Comparison of ENCODE assay signal across 21 cellular contexts in genomic region chr5:93285461-93285860, GRCh38.
DNase-seq lines count a peak whose midpoint lies in the region; ATAC-seq, FAIRE-seq and TF ChIP-seq lines count a peak whose summit lies in the region.
"Had no signal": no experiment of that assay in that cellular context is flagged by ENCODE, and none has a peak within 500 bp of the region (broad histone marks: within the 10 kb centered on the region; RNA-seq: fewer than 3 reads in every experiment).

No MANE protein-coding gene starts in this region.

- H3K9ac ChIP-seq in HepG2 (ENCODE audit: insufficient read depth, low read depth, low read length), result no peak overlapping the region
- H3K9ac ChIP-seq: BLaER1 had no signal

- H3K9me3 ChIP-seq in HepG2 (ENCODE audit: low read length) (0 out of 2 replicates have a peak, but pooled peaks cover 4% of the 10 kb centered on the region), right lobe of liver (no peaks in the 10 kb centered on the region), Panc1 (ENCODE audit: control insufficient read depth, insufficient read depth, low read depth, low read length) (peaks cover 14% of the 10 kb centered on the region)

- in situ Hi-C loops in HepG2 (cut with HindIII; ENCODE audit: extremely low pct_ligation_motif_present, low pct_unique_long_range_greater_than_20kb) (no loop called here), Panc1 (cut with HindIII; ENCODE audit: low pct_unique_long_range_greater_than_20kb, low sequenced_read_pairs) (no loop called here)

- DNase-seq in HepG2 (ENCODE audit: low spot score) (no peak), right lobe of liver (no peak), Panc1 (ENCODE audit: low read depth, low spot score) (no peak), fibroblast of the aortic adventitia (ENCODE audit: low read depth) (peak; percentile 37), DMS79 treated with DMSO at 0.1 percent for 48 hours (lab: John Stamatoyannopoulos, UW) (no peak), superior temporal gyrus (ENCODE audit: extremely low spot score) (no peak), SHP77 (lab: John Stamatoyannopoulos, UW) (no peak)
- DNase-seq: 8988T; CD4-positive, CD25-positive, alpha-beta regulatory T cell; DMS153; KG1; NCI-H1048; NCI-H1417; NCI-H1694; NCI-H2081; NCI-H2227 treated with DMSO at 0.1 percent for 48 hours; NCI-H526 treated with DMSO at 0.1 percent for 48 hours; SIG-M5 had no signal

- WGBS in HepG2 (ENCODE audit: low lambda C conversion rate), result 56% methylated on average over 1 of the region's 1 CpG
- WGBS in right lobe of liver (ENCODE audit: insufficient coverage, low coverage, low lambda C conversion rate, missing lambda C conversion rate), result 67% methylated on average over 1 of the region's 1 CpG

- H3K4me1 ChIP-seq in HepG2 (ENCODE audit: insufficient read depth, low read length), result no peaks in the 10 kb centered on the region
- H3K4me1 ChIP-seq in right lobe of liver, result no peaks in the 10 kb centered on the region
- H3K4me1 ChIP-seq in Panc1 (ENCODE audit: control insufficient read depth, insufficient read depth, low read length), result peaks cover 2% of the 10 kb centered on the region
- H3K4me1 ChIP-seq: BLaER1 had no signal

- no peak overlapping the region for H3K4me3 ChIP-seq in HepG2 (replicated peaks in 1 of 3; ENCODE audit: insufficient read depth in 1 of 3, low read depth in 2 of 3, low read length in 3 of 3)
- no peak overlapping the region for H3K4me3 ChIP-seq in right lobe of liver
- no peak overlapping the region for H3K4me3 ChIP-seq in Panc1 (ENCODE audit: low read depth in 2 of 2, low read length in 2 of 2)
- no peak overlapping the region for H3K4me3 ChIP-seq in fibroblast of the aortic adventitia (ENCODE audit: low read depth, low read length)
- H3K4me3 ChIP-seq: BLaER1, SK-N-MC had no signal

- no peak for TF ChIP-seq RAD21 in HepG2 (CRISPR knock-in tag; IDR thresholded peaks at IDR 0.05)

- TF ChIP-seq EP300 in HepG2 (IDR thresholded peaks at IDR 0.05; ENCODE audit: low read depth in 2 of 2, low read length in 2 of 2) (no peak), HepG2 (CRISPR knock-in tag; IDR thresholded peaks at IDR 0.05; ENCODE audit: borderline replicate concordance) (no peak)

- no peak overlapping the region for H3K27ac ChIP-seq in HepG2 (ENCODE audit: extremely low read length, insufficient read depth, low read length)
- H3K27ac ChIP-seq in right lobe of liver, result no peak overlapping the region
- peak overlapping the region; percentile 49; the same call in 1 of the 2 replicates for H3K27ac ChIP-seq in Panc1 (ENCODE audit: low read length)
- H3K27ac ChIP-seq: BLaER1, SK-N-MC had no signal

- CTCF ChIA-PET in HepG2 (lab: Yijun Ruan, JAX; ENCODE audit: low intra/inter-chr PET ratio, low total read pairs), result no interaction called here
- CTCF ChIA-PET in Panc1 (lab: Charles Lee), result no interaction called here

- BruUV-seq in HepG2 (replicated peaks; lab: Mats Ljungman, UMichigan) (no TSS peak), Panc1 (replicated peaks; lab: Mats Ljungman, UMichigan) (no TSS peak)

- H3K27me3 ChIP-seq in HepG2 (ENCODE audit: control insufficient read depth in 1 of 2, insufficient read depth in 2 of 2, low read length in 2 of 2) (peaks cover 0 to 7% of the 10 kb centered on the region in 2 experiments; a peak in 1 of 5 replicates), right lobe of liver (no peaks in the 10 kb centered on the region), Panc1 (ENCODE audit: control insufficient read depth, insufficient read depth, low read length) (no peaks in the 10 kb centered on the region)
- H3K27me3 ChIP-seq: BLaER1 had no signal

- no peak for FAIRE-seq in HepG2 (lab: Jason Lieb, UNC)
- FAIRE-seq: G401.6 had no signal

- ATAC-seq in HepG2 (no peak), right lobe of liver (no peak), Panc1 (no peak)

- no peak overlapping the region for H3K4me2 ChIP-seq in HepG2 (ENCODE audit: low read depth, low read length)
- H3K4me2 ChIP-seq: BLaER1 had no signal

- H2AFZ ChIP-seq in HepG2 (ENCODE audit: low read length), result no peak overlapping the region

- POLR2A ChIA-PET in HepG2 (lab: Yijun Ruan, JAX) (no interaction called here), Panc1 (lab: Charles Lee) (interaction anchor here (0.6 kb wide), 1 partner anchor 857 kb away, joined by 7 read pairs; no protein-coding TSS in a partner anchor)

- H3K36me3 ChIP-seq in HepG2 (replicated peaks in 1 of 2; ENCODE audit: control insufficient read depth in 1 of 2, insufficient read depth in 2 of 2, low read length in 2 of 2) (no peaks in the 10 kb centered on the region), right lobe of liver (no peaks in the 10 kb centered on the region), Panc1 (ENCODE audit: control insufficient read depth, insufficient read depth, low read length) (no peaks in the 10 kb centered on the region)
- H3K36me3 ChIP-seq: BLaER1 had no signal

- H3K79me2 ChIP-seq in HepG2 (ENCODE audit: insufficient read depth, low read length), result no peaks in the 10 kb centered on the region

- H4K20me1 ChIP-seq in HepG2 (ENCODE audit: insufficient read depth, low read length), result no peaks in the 10 kb centered on the region
- H4K20me1 ChIP-seq: BLaER1 had no signal

- TF ChIP-seq CTCF in HepG2 (CRISPR knock-in tag; IDR thresholded peaks at IDR 0.05) (no peak), right lobe of liver (IDR thresholded peaks at IDR 0.05) (no peak), Panc1 (IDR thresholded peaks at IDR 0.05) (no peak), fibroblast of the aortic adventitia (IDR thresholded peaks at IDR 0.05; ENCODE audit: insufficient read depth, low read length) (no peak)

- intact Hi-C loops in HepG2 (cut with micrococcal nuclease; ENCODE audit: unreplicated experiment), result no loop called here
- intact Hi-C loops in right lobe of liver (cut with DNase I), result no loop called here
- intact Hi-C loops in Panc1 (cut with micrococcal nuclease; ENCODE audit: unreplicated experiment), result no loop called here

- TF ChIP-seq POLR2A in HepG2 (IDR thresholded peaks at IDR 0.05; ENCODE audit: insufficient read depth in 1 of 2, low read depth in 2 of 2, low read length in 2 of 2), result no peak
- no peak for TF ChIP-seq POLR2A in right lobe of liver (IDR thresholded peaks at IDR 0.05)

TF ChIP-seq in HepG2, 621 proteins besides CTCF, POLR2A, EP300 and RAD21 (continues in another document):
- TF ChIP-seq, protein P1, sequence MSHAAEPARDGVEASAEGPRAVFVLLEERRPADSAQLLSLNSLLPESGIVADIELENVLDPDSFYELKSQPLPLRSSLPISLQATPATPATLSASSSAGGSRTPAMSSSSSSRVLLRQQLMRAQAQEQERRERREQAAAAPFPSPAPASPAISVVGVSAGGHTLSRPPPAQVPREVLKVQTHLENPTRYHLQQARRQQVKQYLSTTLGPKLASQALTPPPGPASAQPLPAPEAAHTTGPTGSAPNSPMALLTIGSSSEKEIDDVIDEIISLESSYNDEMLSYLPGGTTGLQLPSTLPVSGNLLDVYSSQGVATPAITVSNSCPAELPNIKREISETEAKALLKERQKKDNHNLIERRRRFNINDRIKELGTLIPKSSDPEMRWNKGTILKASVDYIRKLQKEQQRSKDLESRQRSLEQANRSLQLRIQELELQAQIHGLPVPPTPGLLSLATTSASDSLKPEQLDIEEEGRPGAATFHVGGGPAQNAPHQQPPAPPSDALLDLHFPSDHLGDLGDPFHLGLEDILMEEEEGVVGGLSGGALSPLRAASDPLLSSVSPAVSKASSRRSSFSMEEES (CRISPR knock-in tag; IDR thresholded peaks at IDR 0.05), result no peak
- TF ChIP-seq HNRNPL (IDR thresholded peaks at IDR 0.05; ENCODE audit: low read depth, low read length) (no peak), MAFK (conservative IDR thresholded peaks at IDR 0.05 in 1 of 2, IDR thresholded peaks at IDR 0.05 in 1 of 2; ENCODE audit: low read length in 2 of 2) (peak; percentile 80 to 85), POLR2AphosphoS2 (IDR thresholded peaks at IDR 0.05; ENCODE audit: low read depth, low read length) (no peak), NFE2 (CRISPR knock-in tag; IDR thresholded peaks at IDR 0.05) (0 out of 2 replicates have a peak, but pooled peaks have one; percentile 18), FOXP4 (CRISPR knock-in tag; IDR thresholded peaks at IDR 0.05) (no peak), ZNF12 (CRISPR knock-in tag; IDR thresholded peaks at IDR 0.05) (0 out of 2 replicates have a peak, but pooled peaks have one; percentile 32), NFE2L2 (IDR thresholded peaks at IDR 0.05; ENCODE audit: low read length) (peak; percentile 82), LCORL (IDR thresholded peaks at IDR 0.05) (no peak), LCORL (CRISPR knock-in tag; IDR thresholded peaks at IDR 0.05) (no peak), MZF1 (CRISPR knock-in tag; IDR thresholded peaks at IDR 0.05; ENCODE audit: borderline replicate concordance) (no peak)
- TF ChIP-seq, protein P2, sequence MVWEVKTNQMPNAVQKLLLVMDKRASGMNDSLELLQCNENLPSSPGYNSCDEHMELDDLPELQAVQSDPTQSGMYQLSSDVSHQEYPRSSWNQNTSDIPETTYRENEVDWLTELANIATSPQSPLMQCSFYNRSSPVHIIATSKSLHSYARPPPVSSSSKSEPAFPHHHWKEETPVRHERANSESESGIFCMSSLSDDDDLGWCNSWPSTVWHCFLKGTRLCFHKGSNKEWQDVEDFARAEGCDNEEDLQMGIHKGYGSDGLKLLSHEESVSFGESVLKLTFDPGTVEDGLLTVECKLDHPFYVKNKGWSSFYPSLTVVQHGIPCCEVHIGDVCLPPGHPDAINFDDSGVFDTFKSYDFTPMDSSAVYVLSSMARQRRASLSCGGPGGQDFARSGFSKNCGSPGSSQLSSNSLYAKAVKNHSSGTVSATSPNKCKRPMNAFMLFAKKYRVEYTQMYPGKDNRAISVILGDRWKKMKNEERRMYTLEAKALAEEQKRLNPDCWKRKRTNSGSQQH (CRISPR knock-in tag; IDR thresholded peaks at IDR 0.05; ENCODE audit: low read depth), result no peak
